Comparison of ENCODE assay signal across 18 cellular contexts in the genomic region with DNA sequence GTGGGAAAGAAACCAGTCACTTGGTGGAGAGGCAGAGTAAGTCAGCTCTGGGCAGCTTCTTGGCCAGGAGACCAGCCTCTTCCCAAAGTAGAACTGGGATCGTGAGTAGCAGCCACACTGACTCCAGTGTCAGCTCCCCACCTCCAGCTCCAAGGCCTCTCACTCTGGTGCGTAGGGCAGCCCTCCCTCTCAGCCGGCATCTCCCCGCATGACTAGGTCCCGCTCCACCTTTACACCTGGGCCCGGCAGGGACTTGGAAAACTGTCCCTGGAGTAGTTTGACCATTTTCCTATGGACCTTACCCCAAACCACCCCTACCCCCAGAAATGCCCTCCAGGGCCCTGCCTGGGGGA. TPM values are rescaled to one million over a fixed set of nuclear protein-coding genes. Genes with fewer than 3 reads are reported as not detected.
DNase-seq lines count a peak whose midpoint lies in the region; ATAC-seq, FAIRE-seq and TF ChIP-seq lines count a peak whose summit lies in the region.
"Had no signal": no experiment of that assay in that cellular context is flagged by ENCODE, and none has a peak within 500 bp of the region (broad histone marks: within the 10 kb centered on the region; RNA-seq: fewer than 3 reads in every experiment).

No MANE protein-coding gene starts in this region.

- DNase-seq in A549 (ENCODE audit: low read depth in 1 of 2, low spot score in 1 of 2) (no peak), H7 (peak; percentile 64), H1 (ENCODE audit: low read depth in 1 of 2, low spot score in 2 of 2) (no peak), osteoblast (ENCODE audit: insufficient read length, low spot score, missing footprints) (peak; percentile 66), ureter (ENCODE audit: low spot score) (no peak), NCI-H510A treated with DMSO at 0.1 percent for 48 hours (lab: John Stamatoyannopoulos, UW) (no peak)
- no peak for DNase-seq in activated CD4-positive, CD25-positive, alpha-beta regulatory T cell treated with anti-CD3 and anti-CD28 coated beads, Interleukin-2, amount 50 U/mL, for 72 hours
- DNase-seq: 8988T; ACHN; CD8-positive, alpha-beta T cell; COR-L47; DND-41; GDM1 had no signal

- H4K91ac ChIP-seq in H1 (replicated peaks; ENCODE audit: insufficient read length, low read length): no peak overlapping the region

- FAIRE-seq in A549 (lab: Jason Lieb, UNC) (no peak), H1 (lab: Jason Lieb, UNC) (no peak)
- FAIRE-seq: GM12892, GM19239 had no signal

- peaks cover 3% of the 10 kb centered on the region; the same call in 1 of the 2 replicates for H3K79me1 ChIP-seq in H1 (ENCODE audit: low read depth, low read length)

- H2BK12ac ChIP-seq in H1 (ENCODE audit: low read depth, low read length): peak overlapping the region; percentile 68; the same call in 1 of the 2 replicates

- no peak for TF ChIP-seq RAD21 in A549 (conservative IDR thresholded peaks at IDR 0.05 in 1 of 2, IDR thresholded peaks at IDR 0.05 in 1 of 2)
- TF ChIP-seq RAD21 in H1 (IDR thresholded peaks at IDR 0.05 in 1 of 2, conservative IDR thresholded peaks at IDR 0.05 in 1 of 2; ENCODE audit: low read depth in 2 of 2, low read length in 2 of 2): no peak

- no peak overlapping the region for H4K8ac ChIP-seq in H1 (ENCODE audit: extremely low read depth, insufficient read depth, low read length)

- H3K27me3 ChIP-seq in H7 (ENCODE audit: control insufficient read depth, insufficient read depth, low read length) (peaks cover 3% of the 10 kb centered on the region; the same call in 1 of the 2 replicates), H1 (replicated peaks in 1 of 4; ENCODE audit: control insufficient read depth in 3 of 4, extremely low read depth in 1 of 4, insufficient read depth in 3 of 4, low read length in 3 of 4) (no peaks in the 10 kb centered on the region), osteoblast (ENCODE audit: insufficient read depth, low read length) (no peaks in the 10 kb centered on the region)

- H3K14ac ChIP-seq in H1 (ENCODE audit: insufficient read length): no peak overlapping the region

- H3K56ac ChIP-seq in H1 (replicated peaks; ENCODE audit: insufficient read length, low read depth, low read length): no peak overlapping the region

- no peaks in the 10 kb centered on the region for H3K36me3 ChIP-seq in H7 (replicated peaks; ENCODE audit: control insufficient read depth, insufficient read depth, low read length)
- no peaks in the 10 kb centered on the region for H3K36me3 ChIP-seq in H1 (ENCODE audit: control insufficient read depth in 2 of 4, insufficient read depth in 4 of 4, low read length in 3 of 4)
- H3K36me3 ChIP-seq in osteoblast (ENCODE audit: insufficient read depth, low read length): no peaks in the 10 kb centered on the region

- no peak for TF ChIP-seq CTCF in A549 (IDR thresholded peaks at IDR 0.05)
- no peak for TF ChIP-seq CTCF in H1 (IDR thresholded peaks at IDR 0.05; ENCODE audit: control extremely low read depth in 1 of 3, insufficient read depth in 1 of 3, low read depth in 1 of 3, low read length in 3 of 3)
- TF ChIP-seq CTCF in osteoblast (IDR thresholded peaks at IDR 0.05; ENCODE audit: extremely low read depth, low read depth, low read length): no peak

- POLR2A ChIA-PET in A549 (lab: Yijun Ruan, JAX): no interaction called here
- POLR2A ChIA-PET in H1 (lab: Charles Lee; ENCODE audit: partially characterized antibody): interaction anchor here (0.8 to 7.3 kb wide), 3 partner anchors 10 to 16 kb away, joined by 4 to 76 read pairs (median 58); no protein-coding TSS in a partner anchor

- H2BK20ac ChIP-seq in H1 (ENCODE audit: low read length): no peak overlapping the region

- no peak overlapping the region for H3K18ac ChIP-seq in H1 (ENCODE audit: extremely low read depth, low read length)

- no peak overlapping the region for H3K9ac ChIP-seq in H1 (replicated peaks in 1 of 4; ENCODE audit: extremely low read depth in 1 of 4, low read depth in 3 of 4, low read length in 3 of 4)

- TF ChIP-seq POLR2A in A549 (IDR thresholded peaks at IDR 0.05; ENCODE audit: low read length) (no peak), H1 (IDR thresholded peaks at IDR 0.05; ENCODE audit: control extremely low read depth in 1 of 2, low read depth in 2 of 2, low read length in 2 of 2) (no peak)

- no peak overlapping the region; the same call in 1 of the 2 replicates for H2BK5ac ChIP-seq in H1 (ENCODE audit: low read depth, low read length)

- no peak for TF ChIP-seq EP300 in A549 (IDR thresholded peaks at IDR 0.05)
- no peak for TF ChIP-seq EP300 in H1 (IDR thresholded peaks at IDR 0.05; ENCODE audit: borderline replicate concordance in 1 of 2, low read depth in 2 of 2, low read length in 2 of 2)

- ATAC-seq in A549: no peak
- no peak for ATAC-seq in GM18511 (IDR thresholded peaks at IDR 0.05; ENCODE audit: unreplicated experiment)
- ATAC-seq: CD8-positive, alpha-beta T cell; HCT116 had no signal

- H3K4me3 ChIP-seq in A549: no peak overlapping the region
- no peak overlapping the region for H3K4me3 ChIP-seq in H7 (ENCODE audit: insufficient read depth, low read depth, low read length)
- no peak overlapping the region for H3K4me3 ChIP-seq in H1 (ENCODE audit: extremely low read depth in 1 of 4, insufficient read depth in 2 of 4, low read depth in 3 of 4, low read length in 4 of 4)
- H3K4me3 ChIP-seq in osteoblast (ENCODE audit: insufficient read depth, low read length): no peak overlapping the region

- H4K20me1 ChIP-seq in H1 (replicated peaks in 1 of 2; ENCODE audit: control insufficient read depth in 1 of 2, insufficient read depth in 2 of 2, low read length in 2 of 2) (no peaks in the 10 kb centered on the region), osteoblast (ENCODE audit: insufficient read depth, low read length) (no peaks in the 10 kb centered on the region)

- peak overlapping the region; percentile 90 to 97 for H3K27ac ChIP-seq in A549
- no peak overlapping the region for H3K27ac ChIP-seq in H1 (ENCODE audit: low read depth, low read length)
- no peak overlapping the region for H3K27ac ChIP-seq in osteoblast (ENCODE audit: low read depth, low read length)
- H3K27ac ChIP-seq: C4-2B had no signal

- CTCF ChIA-PET in A549 (lab: Yijun Ruan, JAX) (interaction anchor here (0.6 to 6.4 kb wide), 5 partner anchors 18 to 123 kb away, joined by 3 to 33 read pairs (median 3); no protein-coding TSS in a partner anchor), H1 (lab: Charles Lee; ENCODE audit: partially characterized antibody) (interaction anchor here (1.2 to 6.1 kb wide), 11 partner anchors 10 to 123 kb away, joined by 3 to 38 read pairs (median 6); partner anchors contain the start of genes ISLR and ISLR2)

- no peak overlapping the region for H2AK5ac ChIP-seq in H1 (ENCODE audit: low read depth, low read length)

- H3K79me2 ChIP-seq in H1 (ENCODE audit: control insufficient read depth in 1 of 2, insufficient read depth in 2 of 2, low read length in 2 of 2): 0 out of 4 replicates have a peak, but pooled peaks cover 0 to 4% of the 10 kb centered on the region in 2 experiments
- no peaks in the 10 kb centered on the region for H3K79me2 ChIP-seq in osteoblast (ENCODE audit: insufficient read depth, low read length)

- no peak overlapping the region for H2BK120ac ChIP-seq in H1 (replicated peaks; ENCODE audit: low read depth, low read length)

- no peaks in the 10 kb centered on the region for H3K9me3 ChIP-seq in A549
- no peaks in the 10 kb centered on the region for H3K9me3 ChIP-seq in H1 (ENCODE audit: insufficient read depth in 2 of 2, low read depth in 1 of 2, low read length in 1 of 2)
- H3K9me3 ChIP-seq in osteoblast (ENCODE audit: low read depth, low read length): no peaks in the 10 kb centered on the region

- H4K5ac ChIP-seq in H1 (ENCODE audit: insufficient read length, low read depth, low read length): no peak overlapping the region

- peaks cover 4% of the 10 kb centered on the region; the same call in 1 of the 2 replicates for H3K23me2 ChIP-seq in H1 (ENCODE audit: low read depth, low read length)

- H3K4me1 ChIP-seq in A549: peaks cover 89% of the 10 kb centered on the region
- peaks cover 0 to 38% (median 27%) of the 10 kb centered on the region in 4 experiments; a peak in 6 of 7 replicates for H3K4me1 ChIP-seq in H1 (replicated peaks in 1 of 4; ENCODE audit: control insufficient read depth in 3 of 4, insufficient read depth in 4 of 4, low read length in 3 of 4)
- peaks cover 46% of the 10 kb centered on the region for H3K4me1 ChIP-seq in osteoblast (ENCODE audit: insufficient read depth, low read length)

- no peak overlapping the region for H2AFZ ChIP-seq in H1 (ENCODE audit: low read length)
- H2AFZ ChIP-seq in osteoblast (ENCODE audit: low read length): no peak overlapping the region

- whole genome bisulfite sequencing in A549 (ENCODE audit: missing lambda C conversion rate): 98% methylated on average over 6 of the region's 6 CpGs
- 94% methylated on average over 6 of the region's 6 CpGs; no CpG with 5 or more reads in 1 of the 2 experiments for WGBS in H1 (ENCODE audit: extremely low coverage in 1 of 2, insufficient coverage in 1 of 2, insufficient read length in 1 of 2, insufficient replicate concordance in 2 of 2, low coverage in 1 of 2, low lambda C conversion rate in 2 of 2, missing lambda C conversion rate in 1 of 2), 2 experiments

- H3K4me2 ChIP-seq in A549 (peak overlapping the region; percentile 95), H1 (ENCODE audit: insufficient read depth in 1 of 2, low read depth in 2 of 2, low read length in 2 of 2) (no peak overlapping the region), osteoblast (ENCODE audit: insufficient read depth, low read length) (no peak overlapping the region)

- H3K23ac ChIP-seq in H1 (ENCODE audit: insufficient read length): no peak overlapping the region

- peak overlapping the region; percentile 41 for H3K4ac ChIP-seq in H1 (replicated peaks; ENCODE audit: insufficient read length, low read depth, low read length)

- 0 out of 2 replicates have a peak overlapping the region, but pooled peaks have one; percentile 46 for H2BK15ac ChIP-seq in H1 (ENCODE audit: low read length)

RNA-seq across cellular contexts. Expression of gene STRA6, which starts 3.3 kb away (rescaled TPM):
- 35.0 and 49.8 TPM in 2 replicates for polyA plus RNA-seq in A549 (2011; rRNA removed)
- 31.3 and 39.8 TPM in 2 replicates for polyA plus RNA-seq in A549 (2012; cell fraction: cytosol; rRNA removed)
- 165 and 201 TPM in 2 replicates for polyA plus RNA-seq in A549 (2012; cell fraction: nucleus; rRNA removed)
- 60.6 to 76.4 TPM (median 70.2 TPM) in 3 replicates for polyA plus RNA-seq in A549 (2017; fragmentation: RNase III; extraction: RNeasy Plus Mini Kit Qiagen cat#74134 plus additional on column Dnase treatment)
- polyA minus RNA-seq in A549 (2011; rRNA and poly(A)+ RNA removed): 63.6 and 65.0 TPM in 2 replicates
- 10.3 and 10.8 TPM in 2 replicates for total RNA-seq in H7 (2014; rRNA removed; shearing (Covaris generic))
- total RNA-seq in H1 (2021; fragmentation: NEBNext Ultra II Directional; extraction: Animal tissue kit (Norgen Biotek cat#: 25700)): 7.6 and 9.3 TPM in 2 replicates
- polyA plus RNA-seq in H1 (2011; rRNA removed): 14.5 and 21.0 TPM in 2 replicates
- polyA plus RNA-seq in H1 (2011; cell fraction: cytosol; rRNA removed): 11.5 TPM
- polyA plus RNA-seq in H1 (2011; cell fraction: nucleus; rRNA removed): 54.5 TPM
- 9.8 to 16.3 TPM (median 13.8 TPM) in 4 replicates for polyA plus RNA-seq in H1 (2012, experiment 1 of 2)
- polyA plus RNA-seq in H1 (2012, experiment 2 of 2): 11.1 TPM
- 15.0 TPM for polyA plus RNA-seq in H1 (2013, experiment 1 of 2)
- polyA plus RNA-seq in H1 (2013, experiment 2 of 2): 14.0 TPM
- 13.8 and 14.4 TPM in 2 replicates for polyA minus RNA-seq in H1 (2011; rRNA and poly(A)+ RNA removed)
- 7.7 TPM for polyA minus RNA-seq in H1 (2011; cell fraction: cytosol; rRNA and poly(A)+ RNA removed)
- 39.6 TPM for polyA minus RNA-seq in H1 (2011; cell fraction: nucleus; rRNA and poly(A)+ RNA removed)
- total RNA-seq in osteoblast: under 0.01 and 0.36 TPM in 2 replicates
- 50.9 TPM for total RNA-seq in ureter
- total RNA-seq: CD8-positive, alpha-beta T cell had no signal

RNA-seq across cellular contexts. Expression of gene ISLR, which starts 25.8 kb away (rescaled TPM):
- polyA plus RNA-seq in A549 (2011; rRNA removed) (0.10 and 0.28 TPM in 2 replicates), A549 (2017; fragmentation: RNase III; extraction: RNeasy Plus Mini Kit Qiagen cat#74134 plus additional on column Dnase treatment) (0.25 to 0.43 TPM (median 0.30 TPM) in 3 replicates), H1 (2011; rRNA removed) (0.29 and 0.82 TPM in 2 replicates)
- polyA plus RNA-seq in A549 (2012; cell fraction: cytosol; rRNA removed): 0.11 and 0.17 TPM in 2 replicates
- polyA plus RNA-seq in A549 (2012; cell fraction: nucleus; rRNA removed): 0.59 and 1.1 TPM in 2 replicates
- 0.12 TPM in 1 of 2 replicates, not detected in the other for polyA minus RNA-seq in A549 (2011; rRNA and poly(A)+ RNA removed)
- total RNA-seq in H7 (2014; rRNA removed; shearing (Covaris generic)): 15.1 and 20.5 TPM in 2 replicates
- 0.35 TPM in 1 of 2 replicates, not detected in the other for total RNA-seq in H1 (2021; fragmentation: NEBNext Ultra II Directional; extraction: Animal tissue kit (Norgen Biotek cat#: 25700))
- 0.27 TPM for polyA plus RNA-seq in H1 (2011; cell fraction: cytosol; rRNA removed)
- 1.0 TPM for polyA plus RNA-seq in H1 (2011; cell fraction: nucleus; rRNA removed)
- polyA plus RNA-seq in H1 (2012, experiment 1 of 2): 0.21 to 0.28 TPM (median 0.27 TPM) in 4 replicates
- polyA plus RNA-seq in H1 (2012, experiment 2 of 2): 0.35 TPM
- polyA plus RNA-seq in H1 (2013, experiment 1 of 2): 1.0 TPM
- 0.98 TPM for polyA plus RNA-seq in H1 (2013, experiment 2 of 2)
- 0.13 and 0.78 TPM in 2 replicates for polyA minus RNA-seq in H1 (2011; rRNA and poly(A)+ RNA removed)
- polyA minus RNA-seq in H1 (2011; cell fraction: cytosol; rRNA and poly(A)+ RNA removed): not detected
- 0.90 TPM for polyA minus RNA-seq in H1 (2011; cell fraction: nucleus; rRNA and poly(A)+ RNA removed)
- total RNA-seq in osteoblast (77.5 and 106 TPM in 2 replicates), ureter (37.4 TPM)
- total RNA-seq: CD8-positive, alpha-beta T cell had no signal

RNA-seq across cellular contexts. Expression of gene CCDC33, which starts 36.9 kb away (rescaled TPM):
- 5.4 and 5.9 TPM in 2 replicates for polyA plus RNA-seq in A549 (2011; rRNA removed)
- 5.2 and 6.0 TPM in 2 replicates for polyA plus RNA-seq in A549 (2012; cell fraction: cytosol; rRNA removed)
- polyA plus RNA-seq in A549 (2012; cell fraction: nucleus; rRNA removed): 5.8 and 6.5 TPM in 2 replicates
- 9.2 to 11.9 TPM (median 10.4 TPM) in 3 replicates for polyA plus RNA-seq in A549 (2017; fragmentation: RNase III; extraction: RNeasy Plus Mini Kit Qiagen cat#74134 plus additional on column Dnase treatment)
- polyA minus RNA-seq in A549 (2011; rRNA and poly(A)+ RNA removed): 4.5 and 4.6 TPM in 2 replicates
- 4.8 and 5.0 TPM in 2 replicates for total RNA-seq in H7 (2014; rRNA removed; shearing (Covaris generic))
- total RNA-seq in H1 (2021; fragmentation: NEBNext Ultra II Directional; extraction: Animal tissue kit (Norgen Biotek cat#: 25700)): 1.0 and 2.0 TPM in 2 replicates
- polyA plus RNA-seq in H1 (2011; rRNA removed): 2.7 and 3.3 TPM in 2 replicates
- polyA plus RNA-seq in H1 (2011; cell fraction: cytosol; rRNA removed): 4.3 TPM
- 3.7 TPM for polyA plus RNA-seq in H1 (2011; cell fraction: nucleus; rRNA removed)
- 2.1 to 3.9 TPM (median 3.0 TPM) in 4 replicates for polyA plus RNA-seq in H1 (2012, experiment 1 of 2)
- polyA plus RNA-seq in H1 (2012, experiment 2 of 2): 1.3 TPM
- polyA plus RNA-seq in H1 (2013, experiment 1 of 2): 2.0 TPM
- 1.5 TPM for polyA plus RNA-seq in H1 (2013, experiment 2 of 2)
- polyA minus RNA-seq in H1 (2011; rRNA and poly(A)+ RNA removed): 0.61 and 2.4 TPM in 2 replicates
- polyA minus RNA-seq in H1 (2011; cell fraction: cytosol; rRNA and poly(A)+ RNA removed): 3.3 TPM
- 11.1 TPM for polyA minus RNA-seq in H1 (2011; cell fraction: nucleus; rRNA and poly(A)+ RNA removed)
- total RNA-seq in osteoblast: 0.29 TPM in 1 of 2 replicates, not detected in the other
- total RNA-seq in ureter: 10.2 TPM
- total RNA-seq: CD8-positive, alpha-beta T cell had no signal

Comparison
In these comparisons a context has a peak if more than half of its experiments do, and no peak if none do; other contexts are left out.
1. DNase-seq: peak in H7 (single experiment) and osteoblast (single experiment); none in A549 (0 of 2), H1 (0 of 2), ureter (single experiment), activated CD4-positive, CD25-positive, alpha-beta regulatory T cell treated with anti-CD3 and anti-CD28 coated beads, Interleukin-2, amount 50 U/mL, for 72 hours (single experiment) and NCI-H510A treated with DMSO at 0.1 percent for 48 hours (single experiment).
2. H3K27ac ChIP-seq: peak in A549 (2 of 2); none in H1 (single experiment) and osteoblast (single experiment).
3. RNA of gene ISLR, which starts 25.8 kb away (total RNA-seq): 77.5 to 106 TPM in osteoblast, 37.4 TPM in ureter (single experiment) and 15.1 to 20.5 TPM in H7; 0.35 TPM in H1; every median in the first group is over 10 times any median in the second.